11 cellular contexts compared by ENCODE assay signal in the genomic region with DNA sequence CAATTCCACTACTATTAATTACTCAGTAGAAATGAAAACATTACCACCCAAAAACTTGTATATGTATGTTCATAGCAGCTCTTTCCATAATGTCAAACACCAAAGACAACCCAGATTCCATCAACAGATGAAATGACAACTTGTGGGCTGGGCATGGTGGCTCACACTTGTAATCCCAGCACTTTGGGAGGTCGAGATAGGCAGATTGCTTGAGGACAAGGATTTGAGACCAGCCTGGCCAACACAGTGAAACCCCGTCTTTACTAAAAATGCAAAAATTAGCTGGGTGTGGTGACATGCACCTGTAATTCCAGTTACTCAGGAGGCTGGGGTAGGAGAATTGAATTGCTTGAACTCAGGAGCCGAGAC. TPM values are rescaled to one million over a fixed set of nuclear protein-coding genes. Genes with fewer than 3 reads are reported as not detected.
DNase-seq lines count a peak whose midpoint lies in the region; ATAC-seq and TF ChIP-seq lines count a peak whose summit lies in the region.
"Had no signal": no experiment of that assay in that cellular context is flagged by ENCODE, and none has a peak within 500 bp of the region (broad histone marks: within the 10 kb centered on the region; RNA-seq: fewer than 3 reads in every experiment).

No MANE protein-coding gene starts in this region.

- peak overlapping the region; percentile 83 for H3K27ac Mint-ChIP-seq in activated CD4-positive, alpha-beta memory T cell treated with anti-CD3 and anti-CD28 coated beads for 36 hours
- no peak overlapping the region for H3K27ac Mint-ChIP-seq in activated CD4-positive, alpha-beta memory T cell treated with anti-CD3 and anti-CD28 coated beads, Interleukin-2, amount 10 ng/mL, durations not matched to agents 7 days and 5 days
- H3K27ac Mint-ChIP-seq: GM23338, nephron progenitor cell had no signal

- peaks cover 6% of the 10 kb centered on the region for H3K9me3 Mint-ChIP-seq in activated CD4-positive, alpha-beta memory T cell treated with anti-CD3 and anti-CD28 coated beads for 36 hours
- peaks cover 3% of the 10 kb centered on the region for H3K9me3 Mint-ChIP-seq in activated CD4-positive, alpha-beta memory T cell treated with anti-CD3 and anti-CD28 coated beads, Interleukin-2, amount 10 ng/mL, durations not matched to agents 7 days and 5 days

- CTCF ChIA-PET in activated CD4-positive, alpha-beta memory T cell treated with anti-CD3 and anti-CD28 coated beads for 36 hours (lab: Charles Lee), result interaction anchor here (1.0 to 1.4 kb wide), 2 partner anchors 11 to 334 kb away, joined by 3 to 5 read pairs; no protein-coding TSS in a partner anchor
- CTCF ChIA-PET in activated CD4-positive, alpha-beta memory T cell treated with anti-CD3 and anti-CD28 coated beads, Interleukin-2, amount 10 ng/mL, durations not matched to agents 7 days and 5 days (lab: Charles Lee), result no interaction called here
- CTCF ChIA-PET in PC-9 (lab: Charles Lee), result no interaction called here

- H3K27me3 ChIP-seq in PC-9 (ENCODE audit: insufficient read depth, low read depth) (no peaks in the 10 kb centered on the region), esophagus squamous epithelium (no peaks in the 10 kb centered on the region), spleen (replicated peaks in 1 of 7) (no peaks in the 10 kb centered on the region)
- H3K27me3 ChIP-seq: dorsolateral prefrontal cortex had no signal

- H3K4me1 ChIP-seq in PC-9 (replicated peaks; ENCODE audit: insufficient read depth), result peaks cover 26% of the 10 kb centered on the region
- peaks cover 0 to 30% (median 6%) of the 10 kb centered on the region in 3 donors for H3K4me1 ChIP-seq in esophagus squamous epithelium
- peaks cover 13 to 100% (median 57%) of the 10 kb centered on the region in 6 donors for H3K4me1 ChIP-seq in spleen

- H3K4me3 Mint-ChIP-seq in activated CD4-positive, alpha-beta memory T cell treated with anti-CD3 and anti-CD28 coated beads for 36 hours, result no peak overlapping the region
- H3K4me3 Mint-ChIP-seq in activated CD4-positive, alpha-beta memory T cell treated with anti-CD3 and anti-CD28 coated beads, Interleukin-2, amount 10 ng/mL, durations not matched to agents 7 days and 5 days, result no peak overlapping the region
- H3K4me3 Mint-ChIP-seq: GM23338, nephron progenitor cell had no signal

- H3K36me3 ChIP-seq in PC-9 (ENCODE audit: low read depth) (peaks cover 7% of the 10 kb centered on the region), esophagus squamous epithelium (no peaks in the 10 kb centered on the region), spleen (peaks cover 0 to 5% (median 0%) of the 10 kb centered on the region in 6 donors)

- H3K4me2 ChIP-seq in PC-9, result peak overlapping the region; percentile 56
- H3K4me2 ChIP-seq: GM23338 had no signal

- no peak for ATAC-seq in HG03442 (IDR thresholded peaks at IDR 0.05; ENCODE audit: unreplicated experiment)
- ATAC-seq: GM23338 had no signal

- H4K20me1 ChIP-seq in PC-9 (ENCODE audit: insufficient read depth), result 0 out of 2 replicates have a peak, but pooled peaks cover 5% of the 10 kb centered on the region

- peak; percentile 19 for DNase-seq in activated CD4-positive, alpha-beta memory T cell treated with anti-CD3 and anti-CD28 coated beads for 36 hours
- no peak for DNase-seq in activated CD4-positive, alpha-beta memory T cell treated with anti-CD3 and anti-CD28 coated beads, Interleukin-2, amount 10 ng/mL, durations not matched to agents 7 days and 5 days
- DNase-seq in PC-9 (no peak), esophagus squamous epithelium (lab: John Stamatoyannopoulos, UW) (no peak), spleen (no peak), NCI-H128 (lab: John Stamatoyannopoulos, UW; ENCODE audit: unreplicated experiment) (no peak), caudate nucleus (lab: John Stamatoyannopoulos, UW) (no peak)
- DNase-seq: dorsolateral prefrontal cortex, nephron progenitor cell had no signal

- peaks cover 5% of the 10 kb centered on the region for H3K9me3 ChIP-seq in PC-9 (ENCODE audit: insufficient read depth, low read depth)
- H3K9me3 ChIP-seq in esophagus squamous epithelium, result no peaks in the 10 kb centered on the region
- H3K9me3 ChIP-seq in spleen, result peaks cover 0 to 8% (median 4%) of the 10 kb centered on the region in 8 donors

- no peak overlapping the region for H3K4me3 ChIP-seq in PC-9
- H3K4me3 ChIP-seq in esophagus squamous epithelium, result no peak overlapping the region
- peak overlapping the region in 1 of 8 donors; percentile 56 for H3K4me3 ChIP-seq in spleen
- H3K4me3 ChIP-seq: dorsolateral prefrontal cortex, GM23338 had no signal

- peak overlapping the region; percentile 96 for H3K27ac ChIP-seq in PC-9
- peak overlapping the region; percentile 42 to 72 (median 50) for H3K27ac ChIP-seq in esophagus squamous epithelium
- peak overlapping the region in 7 of 8 donors; percentile 73 to 91 (median 89) for H3K27ac ChIP-seq in spleen
- H3K27ac ChIP-seq in caudate nucleus (ENCODE audit: low read depth, low read length), result no peak overlapping the region

- H3K27me3 Mint-ChIP-seq in activated CD4-positive, alpha-beta memory T cell treated with anti-CD3 and anti-CD28 coated beads for 36 hours, result no peaks in the 10 kb centered on the region
- no peaks in the 10 kb centered on the region for H3K27me3 Mint-ChIP-seq in activated CD4-positive, alpha-beta memory T cell treated with anti-CD3 and anti-CD28 coated beads, Interleukin-2, amount 10 ng/mL, durations not matched to agents 7 days and 5 days

- no peak overlapping the region for H2AFZ ChIP-seq in PC-9
- H2AFZ ChIP-seq: GM23338 had no signal

- H3K79me2 ChIP-seq in PC-9 (ENCODE audit: low read depth), result peaks cover 93% of the 10 kb centered on the region

- H3K36me3 Mint-ChIP-seq in activated CD4-positive, alpha-beta memory T cell treated with anti-CD3 and anti-CD28 coated beads for 36 hours, result peaks cover 17% of the 10 kb centered on the region
- H3K36me3 Mint-ChIP-seq in activated CD4-positive, alpha-beta memory T cell treated with anti-CD3 and anti-CD28 coated beads, Interleukin-2, amount 10 ng/mL, durations not matched to agents 7 days and 5 days (ENCODE audit: low read depth), result peaks cover 28% of the 10 kb centered on the region

- TF ChIP-seq CTCF in PC-9 (conservative IDR thresholded peaks at IDR 0.05), result no peak
- no peak for TF ChIP-seq CTCF in esophagus squamous epithelium (IDR thresholded peaks at IDR 0.05)
- TF ChIP-seq CTCF in spleen (IDR thresholded peaks at IDR 0.05 in 8 of 11, conservative IDR thresholded peaks at IDR 0.05 in 3 of 11), result no peak

- 78 to 83% methylated on average over 1 to 2 of the region's 3 CpGs for WGBS in esophagus squamous epithelium, 2 donors
- WGBS in spleen, 5 donors, result 68 to 87% (median 79%) methylated on average over 3 of the region's 3 CpGs

- no TSS peak for BruUV-seq in PC-9 (replicated peaks; lab: Mats Ljungman, UMichigan)

- H3K9me2 ChIP-seq in PC-9 (ENCODE audit: insufficient read depth), result no peaks in the 10 kb centered on the region

- intact Hi-C loops in activated CD4-positive, alpha-beta memory T cell treated with anti-CD3 and anti-CD28 coated beads for 36 hours (cut with micrococcal nuclease), result loop anchor here (5.0 kb wide), 1 partner anchor 93 kb away; no protein-coding TSS in a partner anchor
- intact Hi-C loops in PC-9 (cut with micrococcal nuclease; ENCODE audit: unreplicated experiment), result no loop called here
- intact Hi-C loops in esophagus squamous epithelium (cut with DNase I), result no loop called here
- intact Hi-C loops in spleen (cut with DNase I; ENCODE audit: low total_unique reads), result no loop called here

- H3K4me1 Mint-ChIP-seq in activated CD4-positive, alpha-beta memory T cell treated with anti-CD3 and anti-CD28 coated beads for 36 hours (ENCODE audit: low read depth), result peaks cover 46% of the 10 kb centered on the region
- peaks cover 33% of the 10 kb centered on the region for H3K4me1 Mint-ChIP-seq in activated CD4-positive, alpha-beta memory T cell treated with anti-CD3 and anti-CD28 coated beads, Interleukin-2, amount 10 ng/mL, durations not matched to agents 7 days and 5 days
- H3K4me1 Mint-ChIP-seq: GM23338, nephron progenitor cell had no signal

- TF ChIP-seq POLR2A in esophagus squamous epithelium (IDR thresholded peaks at IDR 0.05) (no peak), spleen (IDR thresholded peaks at IDR 0.05) (no peak)

- POLR2A ChIA-PET in activated CD4-positive, alpha-beta memory T cell treated with anti-CD3 and anti-CD28 coated beads for 36 hours (lab: Charles Lee), result no interaction called here
- POLR2A ChIA-PET in activated CD4-positive, alpha-beta memory T cell treated with anti-CD3 and anti-CD28 coated beads, Interleukin-2, amount 10 ng/mL, durations not matched to agents 7 days and 5 days (lab: Charles Lee), result no interaction called here
- POLR2A ChIA-PET in PC-9 (lab: Charles Lee; ENCODE audit: unreplicated experiment), result no interaction called here

- peaks cover 57% of the 10 kb centered on the region for H3F3A ChIP-seq in PC-9 (ENCODE audit: insufficient read depth, low read depth)

RNA-seq across cellular contexts. Expression of a gene that starts 11.5 kb away (rescaled TPM):
- 10 to 100 TPM; 52.9 to 53.5 TPM for total RNA-seq in activated CD4-positive, alpha-beta memory T cell treated with anti-CD3 and anti-CD28 coated beads for 36 hours
- total RNA-seq in activated CD4-positive, alpha-beta memory T cell treated with anti-CD3 and anti-CD28 coated beads, Interleukin-2, amount 10 ng/mL, durations not matched to agents 7 days and 5 days, result 10 to 100 TPM; 46.5 to 50.5 TPM
- 48.3 and 59.5 TPM in 2 replicates for total RNA-seq in PC-9 (2021)
- 10 to 100 TPM; 10.3 to 38.1 (median 15.6) TPM for total RNA-seq in esophagus squamous epithelium
- total RNA-seq in spleen, result 10 to 100 TPM; 41.4 to 81.8 (median 58.3) TPM
- 10 to 100 TPM; 34.4 to 41.0 (median 39.6) TPM for polyA plus RNA-seq in spleen

RNA-seq across cellular contexts. Expression of a gene that starts 27.4 kb away (rescaled TPM):
- 10 to 100 TPM; 12.7 to 15.6 TPM for total RNA-seq in activated CD4-positive, alpha-beta memory T cell treated with anti-CD3 and anti-CD28 coated beads for 36 hours
- 10 to 100 TPM; 19.5 to 27.2 TPM for total RNA-seq in activated CD4-positive, alpha-beta memory T cell treated with anti-CD3 and anti-CD28 coated beads, Interleukin-2, amount 10 ng/mL, durations not matched to agents 7 days and 5 days
- total RNA-seq in PC-9 (2021) (23.8 and 26.0 TPM in 2 replicates), esophagus squamous epithelium (10 to 100 TPM; 11.4 to 17.0 (median 13.3) TPM), spleen (10 to 100 TPM; 19.1 to 36.3 (median 27.7) TPM)
- polyA plus RNA-seq in spleen, result 1 to 10 TPM; 5.9 to 9.7 (median 7.3) TPM
